ENCODE assay signal across 8 cellular contexts in genomic region chr3:151085889-151086483, GRCh38. TPM values are rescaled to one million over a fixed set of nuclear protein-coding genes. Genes with fewer than 3 reads are reported as not detected.
DNase-seq lines count a peak whose midpoint lies in the region; ATAC-seq, FAIRE-seq and TF ChIP-seq lines count a peak whose summit lies in the region.

No MANE protein-coding gene starts in this region.

- H3K27ac Mint-ChIP-seq in T-helper 17 cell, result no peak overlapping the region

- peak overlapping the region; percentile 46; the same call in 1 of the 2 replicates for H2BK15ac ChIP-seq in H1 (ENCODE audit: low read length)

- no peak overlapping the region for H2BK120ac ChIP-seq in H1 (replicated peaks; ENCODE audit: low read depth, low read length)

- no peak overlapping the region for H3K4ac ChIP-seq in H1 (replicated peaks; ENCODE audit: insufficient read length, low read depth, low read length)

- H2AK5ac ChIP-seq in H1 (ENCODE audit: low read depth, low read length), result no peak overlapping the region

- no peak overlapping the region for H2BK20ac ChIP-seq in H1 (ENCODE audit: low read length)

- intact Hi-C loops in upper lobe of right lung (cut with DNase I), result no loop called here

- no peak overlapping the region; the same call in 1 of the 2 replicates for H2BK5ac ChIP-seq in H1 (ENCODE audit: low read depth, low read length)

- no peak for TF ChIP-seq RAD21 in H1 (IDR thresholded peaks at IDR 0.05 in 1 of 2, conservative IDR thresholded peaks at IDR 0.05 in 1 of 2; ENCODE audit: low read depth in 2 of 2, low read length in 2 of 2)

- H3K4me3 ChIP-seq in H1 (ENCODE audit: extremely low read depth in 1 of 4, insufficient read depth in 2 of 4, low read depth in 3 of 4, low read length in 4 of 4), result peak overlapping the region; percentile 55 to 76 (median 72)
- peak overlapping the region; percentile 64 to 66 for H3K4me3 ChIP-seq in mucosa of rectum (ENCODE audit: low read length in 2 of 2)
- peak overlapping the region; percentile 61 for H3K4me3 ChIP-seq in upper lobe of right lung

- ATAC-seq in GM18511 (IDR thresholded peaks at IDR 0.05; ENCODE audit: unreplicated experiment) (peak; percentile 38), HG03354 (IDR thresholded peaks at IDR 0.05; ENCODE audit: poor library complexity, severe bottlenecking, unreplicated experiment) (peak; percentile 31), T-helper 17 cell (no peak), upper lobe of right lung (peak; percentile 25)

- H3K27me3 ChIP-seq in H1 (replicated peaks in 1 of 4; ENCODE audit: control insufficient read depth in 3 of 4, extremely low read depth in 1 of 4, insufficient read depth in 3 of 4, low read length in 3 of 4) (peaks cover 2 to 7% (median 5%) of the 10 kb centered on the region in 4 experiments; a peak in 6 of 7 replicates), mucosa of rectum (ENCODE audit: control insufficient read depth in 2 of 2, insufficient read depth in 2 of 2, low read length in 2 of 2) (peaks cover 9 to 19% of the 10 kb centered on the region in 2 donors), upper lobe of right lung (peaks cover 43% of the 10 kb centered on the region)

- peaks cover 11% of the 10 kb centered on the region for H3K4me1 Mint-ChIP-seq in T-helper 17 cell

- H3K27me3 Mint-ChIP-seq in T-helper 17 cell, result peaks cover 54% of the 10 kb centered on the region

- H3K18ac ChIP-seq in H1 (ENCODE audit: extremely low read depth, low read length), result peak overlapping the region; percentile 54; the same call in 1 of the 2 replicates

- H3K79me1 ChIP-seq in H1 (ENCODE audit: low read depth, low read length), result no peaks in the 10 kb centered on the region

- H3K14ac ChIP-seq in H1 (ENCODE audit: insufficient read length), result no peak overlapping the region

- WGBS in H1 (ENCODE audit: extremely low coverage in 1 of 2, insufficient coverage in 1 of 2, insufficient read length in 1 of 2, insufficient replicate concordance in 2 of 2, low coverage in 1 of 2, low lambda C conversion rate in 2 of 2, missing lambda C conversion rate in 1 of 2), 2 experiments, result 0% methylated on average over 10 of the region's 60 CpGs; no CpG with 5 or more reads in 1 of the 2 experiments

- no peak for TF ChIP-seq EP300 in H1 (IDR thresholded peaks at IDR 0.05; ENCODE audit: borderline replicate concordance in 1 of 2, low read depth in 2 of 2, low read length in 2 of 2)

- H3K36me3 Mint-ChIP-seq in T-helper 17 cell (ENCODE audit: low read depth), result no peaks in the 10 kb centered on the region

- no peak for TF ChIP-seq CTCF in 22Rv1 (IDR thresholded peaks at IDR 0.05)
- TF ChIP-seq CTCF in H1 (IDR thresholded peaks at IDR 0.05; ENCODE audit: control extremely low read depth in 1 of 3, insufficient read depth in 1 of 3, low read depth in 1 of 3, low read length in 3 of 3), result no peak
- TF ChIP-seq CTCF in upper lobe of right lung (IDR thresholded peaks at IDR 0.05), result no peak

- H4K5ac ChIP-seq in H1 (ENCODE audit: insufficient read length, low read depth, low read length), result no peak overlapping the region

- peaks cover 5% of the 10 kb centered on the region for H3K23me2 ChIP-seq in H1 (ENCODE audit: low read depth, low read length)

- CTCF ChIA-PET in H1 (lab: Charles Lee; ENCODE audit: partially characterized antibody), result interaction anchor here (0.6 to 6.0 kb wide), 17 partner anchors 9 to 605 kb away, joined by 3 to 78 read pairs (median 5); no protein-coding TSS in a partner anchor

- H3K23ac ChIP-seq in H1 (ENCODE audit: insufficient read length), result no peak overlapping the region

- peak overlapping the region; percentile 37; the same call in 1 of the 2 replicates for H3K27ac ChIP-seq in 22Rv1
- H3K27ac ChIP-seq in H1 (ENCODE audit: low read depth, low read length), result no peak overlapping the region
- H3K27ac ChIP-seq in mucosa of rectum (ENCODE audit: low read depth in 2 of 2, low read length in 2 of 2), result no peak overlapping the region
- H3K27ac ChIP-seq in upper lobe of right lung, result no peak overlapping the region

- H3K56ac ChIP-seq in H1 (replicated peaks; ENCODE audit: insufficient read length, low read depth, low read length), result no peak overlapping the region

- DNase-seq in T-helper 17 cell, result no peak
- DNase-seq in H1 (ENCODE audit: low read depth in 1 of 2, low spot score in 2 of 2), result no peak
- peak; percentile 66 for DNase-seq in upper lobe of right lung
- no peak for DNase-seq in activated gamma-delta T cell treated with Interleukin-2 at 50 U/mL for 16 hours

- TF ChIP-seq POLR2A in H1 (IDR thresholded peaks at IDR 0.05; ENCODE audit: control extremely low read depth in 1 of 2, low read depth in 2 of 2, low read length in 2 of 2), result no peak

- peak overlapping the region; percentile 20 for H4K91ac ChIP-seq in H1 (replicated peaks; ENCODE audit: insufficient read length, low read length)

- POLR2A ChIA-PET in H1 (lab: Charles Lee; ENCODE audit: partially characterized antibody), result interaction anchor here (0.6 to 3.8 kb wide), 13 partner anchors 9 to 374 kb away, joined by 3 to 19 read pairs (median 4); no protein-coding TSS in a partner anchor

- H3K4me3 Mint-ChIP-seq in T-helper 17 cell, result peak overlapping the region; percentile 91

- FAIRE-seq in H1 (lab: Jason Lieb, UNC), result no peak

- H4K8ac ChIP-seq in H1 (ENCODE audit: extremely low read depth, insufficient read depth, low read length), result peak overlapping the region; percentile 79

- H3K4me1 ChIP-seq in H1 (replicated peaks in 1 of 4; ENCODE audit: control insufficient read depth in 3 of 4, insufficient read depth in 4 of 4, low read length in 3 of 4) (peaks cover 2 to 20% (median 7%) of the 10 kb centered on the region in 4 experiments; a peak in 6 of 7 replicates), mucosa of rectum (ENCODE audit: control insufficient read depth in 2 of 2, insufficient read depth in 2 of 2, low read length in 2 of 2) (peaks cover 2 to 11% of the 10 kb centered on the region in 2 donors), upper lobe of right lung (peaks cover 10% of the 10 kb centered on the region)

- H3K79me2 ChIP-seq in H1 (ENCODE audit: control insufficient read depth in 1 of 2, insufficient read depth in 2 of 2, low read length in 2 of 2), result peaks cover 0 to 37% of the 10 kb centered on the region in 2 experiments; a peak in 2 of 4 replicates

- peaks cover 0 to 9% of the 10 kb centered on the region in 2 experiments for H4K20me1 ChIP-seq in H1 (replicated peaks in 1 of 2; ENCODE audit: control insufficient read depth in 1 of 2, insufficient read depth in 2 of 2, low read length in 2 of 2)

- H3K9ac ChIP-seq in H1 (replicated peaks in 1 of 4; ENCODE audit: extremely low read depth in 1 of 4, low read depth in 3 of 4, low read length in 3 of 4) (peak overlapping the region; percentile 6 to 89 (median 50); a peak in 6 of 7 replicates), mucosa of rectum (ENCODE audit: low read depth in 1 of 2, low read length in 2 of 2) (no peak overlapping the region)

- H3K36me3 ChIP-seq in H1 (ENCODE audit: control insufficient read depth in 2 of 4, insufficient read depth in 4 of 4, low read length in 3 of 4) (no peaks in the 10 kb centered on the region; a peak in 1 of 8 replicates), mucosa of rectum (ENCODE audit: control insufficient read depth in 2 of 2, insufficient read depth in 2 of 2, low read length in 2 of 2) (no peaks in the 10 kb centered on the region), upper lobe of right lung (no peaks in the 10 kb centered on the region)

- no peak overlapping the region for H2AFZ ChIP-seq in H1 (ENCODE audit: low read length)

- H2BK12ac ChIP-seq in H1 (ENCODE audit: low read depth, low read length), result no peak overlapping the region

- H3K9me3 ChIP-seq in T-helper 17 cell (ENCODE audit: control insufficient read depth, low read length, poor library complexity, severe bottlenecking) (no peaks in the 10 kb centered on the region), H1 (ENCODE audit: insufficient read depth in 2 of 2, low read depth in 1 of 2, low read length in 1 of 2) (no peaks in the 10 kb centered on the region; a peak in 1 of 4 replicates), mucosa of rectum (ENCODE audit: control insufficient read depth in 2 of 2, low read length in 2 of 2) (no peaks in the 10 kb centered on the region), upper lobe of right lung (no peaks in the 10 kb centered on the region)

- H3K4me2 ChIP-seq in H1 (ENCODE audit: insufficient read depth in 1 of 2, low read depth in 2 of 2, low read length in 2 of 2), result peak overlapping the region; percentile 81 to 83

TF ChIP-seq in H1, 55 proteins besides CTCF, POLR2A, EP300 and RAD21 (continues in another document):
- TF ChIP-seq BCL11A (IDR thresholded peaks at IDR 0.05; ENCODE audit: low read depth in 2 of 2, low read length in 2 of 2) (no peak), RXRA (IDR thresholded peaks at IDR 0.05; ENCODE audit: insufficient read depth, low read depth, low read length) (no peak), TAF7 (optimal IDR thresholded peaks at IDR 0.05; ENCODE audit: borderline replicate concordance, low read depth, low read length) (no peak), BACH1 (IDR thresholded peaks at IDR 0.05; ENCODE audit: low read length) (no peak), NRF1 (IDR thresholded peaks at IDR 0.05; ENCODE audit: low read depth, low read length) (no peak), CBX5 (IDR thresholded peaks at IDR 0.05; ENCODE audit: low read depth, low read length) (no peak), HDAC2 (IDR thresholded peaks at IDR 0.05; ENCODE audit: borderline replicate concordance in 1 of 2, low read depth in 2 of 2, low read length in 2 of 2) (no peak), NANOG (IDR thresholded peaks at IDR 0.05; ENCODE audit: insufficient read depth, low read depth, low read length, poor library complexity, severe bottlenecking) (no peak), RNF2 (IDR thresholded peaks at IDR 0.05; ENCODE audit: borderline replicate concordance, low read depth, low read length, missing control alignments, poor library complexity, severe bottlenecking) (no peak), KDM4A (IDR thresholded peaks at IDR 0.05; ENCODE audit: low read depth, low read length, severe bottlenecking) (no peak), PHF8 (conservative IDR thresholded peaks at IDR 0.05; ENCODE audit: low read depth, low read length) (peak; percentile 34; the same call in 1 of the 2 replicates), TEAD4 (IDR thresholded peaks at IDR 0.05; ENCODE audit: low read depth, low read length) (no peak)

RNA-seq across cellular contexts. Expression of gene MED12L, which starts 0.5 kb away (rescaled TPM):
- total RNA-seq in T-helper 17 cell, result 1 to 10 TPM; 1.8 to 6.2 TPM
- 24.0 and 26.2 TPM in 2 replicates for total RNA-seq in H1 (2021; fragmentation: NEBNext Ultra II Directional; extraction: Animal tissue kit (Norgen Biotek cat#: 25700))
- 3.6 and 4.3 TPM in 2 replicates for polyA plus RNA-seq in H1 (2011; rRNA removed)
- 3.0 TPM for polyA plus RNA-seq in H1 (2011; cell fraction: cytosol; rRNA removed)
- polyA plus RNA-seq in H1 (2011; cell fraction: nucleus; rRNA removed), result 10.0 TPM
- polyA plus RNA-seq in H1 (2012, experiment 1 of 2), result 3.0 to 6.3 TPM (median 4.8 TPM) in 4 replicates
- 0.33 TPM for polyA plus RNA-seq in H1 (2012, experiment 2 of 2)
- polyA plus RNA-seq in H1 (2013, experiment 1 of 2), result 4.5 TPM
- 4.4 TPM for polyA plus RNA-seq in H1 (2013, experiment 2 of 2)
- 30.1 and 42.0 TPM in 2 replicates for polyA minus RNA-seq in H1 (2011; rRNA and poly(A)+ RNA removed)
- polyA minus RNA-seq in H1 (2011; cell fraction: cytosol; rRNA and poly(A)+ RNA removed), result 17.8 TPM
- 121 TPM for polyA minus RNA-seq in H1 (2011; cell fraction: nucleus; rRNA and poly(A)+ RNA removed)
- 0.69 TPM for total RNA-seq in upper lobe of right lung

Comparison
In these comparisons a context has a peak if more than half of its experiments do, and no peak if none do; other contexts are left out.
1. H3K9ac ChIP-seq: peak in H1 (4 of 4); none in mucosa of rectum (0 of 2).
2. Peak in every context shown above with its lines, with median percentiles within 50 percentile points of each other: H3K4me3 ChIP-seq.